Comparison of ENCODE assay signal across 1 cellular context in genomic region chr17:73192894-73193701, GRCh38.
TF ChIP-seq lines count a peak whose summit lies in the region.

Gene COG1 (plus strand): TSS chr17:73193055. CDS start chr17:73193070, 15 bp downstream.

TF ChIP-seq in HepG2, 621 proteins besides CTCF, POLR2A, EP300 and RAD21 (continued from another document and continues in another):
- no peak for TF ChIP-seq SKIL (CRISPR knock-in tag; IDR thresholded peaks at IDR 0.05; ENCODE audit: borderline replicate concordance)
- peak; percentile 74 for TF ChIP-seq ZNF781 (CRISPR knock-in tag; IDR thresholded peaks at IDR 0.05; ENCODE audit: borderline replicate concordance, not compliant biosample characterization)
- TF ChIP-seq ZNF160 (CRISPR knock-in tag; IDR thresholded peaks at IDR 0.05), result 0 out of 2 replicates have a peak, but pooled peaks have one; percentile 52
- TF ChIP-seq PHF8 (CRISPR knock-in tag; IDR thresholded peaks at IDR 0.05), result peak; percentile 96
- TF ChIP-seq ZNF629 (CRISPR knock-in tag; conservative IDR thresholded peaks at IDR 0.05), result 0 out of 2 replicates have a peak, but pooled peaks have one; percentile 40
- TF ChIP-seq KLF9 (CRISPR knock-in tag; IDR thresholded peaks at IDR 0.05; ENCODE audit: low read depth), result no peak
- TF ChIP-seq ZNF556 (CRISPR knock-in tag; IDR thresholded peaks at IDR 0.05; ENCODE audit: borderline replicate concordance), result no peak; the same call in 1 of the 2 replicates
- no peak for TF ChIP-seq ARID3A (IDR thresholded peaks at IDR 0.05; ENCODE audit: low read depth, low read length)
- TF ChIP-seq ZNF550 (CRISPR knock-in tag; IDR thresholded peaks at IDR 0.05; ENCODE audit: borderline replicate concordance), result no peak
- no peak; the same call in 1 of the 2 replicates for TF ChIP-seq ZNF12 (CRISPR knock-in tag; IDR thresholded peaks at IDR 0.05)
- TF ChIP-seq NFIB (CRISPR knock-in tag; IDR thresholded peaks at IDR 0.05; ENCODE audit: borderline replicate concordance), result no peak
- no peak for TF ChIP-seq ZNF792 (CRISPR knock-in tag; IDR thresholded peaks at IDR 0.05)
- TF ChIP-seq MIER3 (CRISPR knock-in tag; IDR thresholded peaks at IDR 0.05; ENCODE audit: borderline replicate concordance), result 0 out of 2 replicates have a peak, but pooled peaks have one; percentile 65
- peak; percentile 95 for TF ChIP-seq HOXA3 (CRISPR knock-in tag; IDR thresholded peaks at IDR 0.05)
- TF ChIP-seq MZF1 (CRISPR knock-in tag; IDR thresholded peaks at IDR 0.05; ENCODE audit: borderline replicate concordance), result 0 out of 2 replicates have a peak, but pooled peaks have one; percentile 23
- TF ChIP-seq ZNF3 (CRISPR knock-in tag; IDR thresholded peaks at IDR 0.05), result no peak
- no peak for TF ChIP-seq ZNF691 (CRISPR knock-in tag; IDR thresholded peaks at IDR 0.05; ENCODE audit: borderline replicate concordance, low read depth)
- TF ChIP-seq DBP (CRISPR knock-in tag; IDR thresholded peaks at IDR 0.05; ENCODE audit: not compliant biosample characterization), result no peak
- TF ChIP-seq ZNF292 (CRISPR knock-in tag; IDR thresholded peaks at IDR 0.05; ENCODE audit: borderline replicate concordance, low read depth), result no peak; the same call in none of the 2 replicates
- no peak for TF ChIP-seq RFXAP (CRISPR knock-in tag; IDR thresholded peaks at IDR 0.05; ENCODE audit: borderline replicate concordance)
- peak; percentile 88; the same call in 1 of the 2 replicates for TF ChIP-seq REXO4 (CRISPR knock-in tag; IDR thresholded peaks at IDR 0.05; ENCODE audit: borderline replicate concordance)
- peak; percentile 91 for TF ChIP-seq ZNF776 (CRISPR knock-in tag; IDR thresholded peaks at IDR 0.05)
- TF ChIP-seq HCFC1 (IDR thresholded peaks at IDR 0.05; ENCODE audit: low read depth, low read length), result peak; percentile 74
- peak; percentile 74; the same call in 1 of the 2 replicates for TF ChIP-seq SNAI1 (CRISPR knock-in tag; IDR thresholded peaks at IDR 0.05; ENCODE audit: borderline replicate concordance)
- TF ChIP-seq KMT2B (CRISPR knock-in tag; IDR thresholded peaks at IDR 0.05), result peak; percentile 73; the same call in 1 of the 2 replicates
- no peak for TF ChIP-seq HDAC2 (CRISPR knock-in tag; IDR thresholded peaks at IDR 0.05)
- no peak for TF ChIP-seq RORA (CRISPR knock-in tag; IDR thresholded peaks at IDR 0.05)
- peak; percentile 27; the same call in 1 of the 2 replicates for TF ChIP-seq TFE3 (CRISPR knock-in tag; IDR thresholded peaks at IDR 0.05)
- no peak for TF ChIP-seq ZNF569 (CRISPR knock-in tag; IDR thresholded peaks at IDR 0.05; ENCODE audit: borderline replicate concordance)
- 0 out of 2 replicates have a peak, but pooled peaks have one; percentile 53 for TF ChIP-seq TOPORS (CRISPR knock-in tag; IDR thresholded peaks at IDR 0.05)
- no peak; the same call in 1 of the 2 replicates for TF ChIP-seq ZNF34 (CRISPR knock-in tag; IDR thresholded peaks at IDR 0.05; ENCODE audit: borderline replicate concordance)
- TF ChIP-seq ARID4A (CRISPR knock-in tag; IDR thresholded peaks at IDR 0.05; ENCODE audit: borderline replicate concordance), result peak; percentile 91
- 0 out of 2 replicates have a peak, but pooled peaks have one; percentile 66 for TF ChIP-seq HNRNPUL1 (IDR thresholded peaks at IDR 0.05; ENCODE audit: low read depth, low read length)
- TF ChIP-seq IRX3 (CRISPR knock-in tag; IDR thresholded peaks at IDR 0.05; ENCODE audit: borderline replicate concordance, low read depth), result no peak
- no peak; the same call in 1 of the 2 replicates for TF ChIP-seq RARA (CRISPR knock-in tag; IDR thresholded peaks at IDR 0.05)
- TF ChIP-seq YEATS2 (CRISPR knock-in tag; IDR thresholded peaks at IDR 0.05; ENCODE audit: borderline replicate concordance), result peak; percentile 68; the same call in 1 of the 2 replicates
- TF ChIP-seq DRAP1 (CRISPR knock-in tag; IDR thresholded peaks at IDR 0.05), result peak; percentile 53; the same call in 1 of the 2 replicates
- no peak for TF ChIP-seq SOX13 (IDR thresholded peaks at IDR 0.05)
- TF ChIP-seq SOX13 (CRISPR knock-in tag; conservative IDR thresholded peaks at IDR 0.05 in 1 of 2, IDR thresholded peaks at IDR 0.05 in 1 of 2), result no peak; a peak in 1 of 4 replicates
- TF ChIP-seq BCLAF1 (IDR thresholded peaks at IDR 0.05), result no peak
- TF ChIP-seq ZNF576 (CRISPR knock-in tag; IDR thresholded peaks at IDR 0.05), result peak; percentile 82; the same call in 1 of the 2 replicates
